Comparison of ENCODE assay signal across 20 cellular contexts in the genomic region with DNA sequence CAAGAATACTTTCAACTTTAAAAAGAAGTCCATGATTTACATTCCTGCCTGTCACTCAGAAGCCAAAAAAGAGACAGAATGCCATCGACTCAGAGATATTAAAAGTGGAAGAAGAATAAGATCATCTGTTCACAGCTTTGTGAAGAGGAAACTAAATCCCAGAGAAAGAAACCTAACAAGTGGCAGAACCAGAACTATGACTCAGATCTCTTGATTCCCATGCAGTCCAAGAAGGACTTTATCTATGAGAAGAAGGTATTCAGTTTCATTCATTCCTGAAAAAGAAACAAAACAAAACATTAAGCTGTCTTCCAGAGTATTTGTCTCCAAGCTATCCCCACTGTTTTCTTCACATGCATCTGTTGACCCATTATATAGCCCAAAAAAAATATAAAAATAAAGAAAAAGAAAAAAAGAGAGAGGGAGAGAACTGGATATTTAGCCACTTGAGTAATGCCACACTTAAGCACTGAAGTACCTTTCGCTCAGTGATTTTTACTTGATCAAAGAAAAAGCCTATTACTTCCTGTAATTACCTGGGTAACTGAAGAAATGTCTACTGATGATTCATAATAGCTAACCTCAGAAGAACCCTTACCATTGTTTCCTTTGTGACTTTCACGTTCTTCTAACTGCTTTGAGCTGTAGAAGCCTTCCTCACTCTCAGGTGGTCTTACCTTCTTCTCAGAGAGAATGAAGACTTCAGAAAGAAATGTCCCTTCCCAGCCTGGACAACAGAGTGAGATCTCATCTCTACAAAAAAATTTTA. TPM values are rescaled to one million over a fixed set of nuclear protein-coding genes. Genes with fewer than 3 reads are reported as not detected.
"Had no signal": no experiment of that assay in that cellular context is flagged by ENCODE, and none has a peak within 500 bp of the region (broad histone marks: within the 10 kb centered on the region; RNA-seq: fewer than 3 reads in every experiment).

No MANE protein-coding gene starts in this region.

- H3K4me3 ChIP-seq: breast epithelium, dorsolateral prefrontal cortex, smooth muscle cell, tibial nerve, vagina had no signal

- H3K36me3 Mint-ChIP-seq: immature natural killer cell had no signal

- ATAC-seq: esophagus mucosa, right cardiac atrium had no signal

- H3K9me3 Mint-ChIP-seq: activated CD4-positive, alpha-beta T cell treated with anti-CD3 and anti-CD28 coated beads, Interleukin-2, amount 10 ng/mL, durations not matched to agents 24 days and 14 days; activated T-helper 1 cell treated with anti-CD3 and anti-CD28 coated beads, Interleukin-12 subunit alpha, Interleukin-12 subunit beta, Interleukin-2, Interleukin-4 antibody, amounts not matched to agents 30 ng/mL and 10 ng/mL and 1 ng/mL, durations not matched to agents 14 hours and 24 hours and 36 hours; nephron had no signal

- H3K27ac Mint-ChIP-seq: activated CD4-positive, alpha-beta T cell treated with anti-CD3 and anti-CD28 coated beads, Interleukin-2, amount 10 ng/mL, durations not matched to agents 24 days and 14 days; activated T-helper 1 cell treated with anti-CD3 and anti-CD28 coated beads, Interleukin-12 subunit alpha, Interleukin-12 subunit beta, Interleukin-2, Interleukin-4 antibody, amounts not matched to agents 30 ng/mL and 10 ng/mL and 1 ng/mL, durations not matched to agents 14 hours and 24 hours and 36 hours; immature natural killer cell; nephron; progenitor cell of endocrine pancreas had no signal

- H3K27me3 Mint-ChIP-seq: activated CD4-positive, alpha-beta T cell treated with anti-CD3 and anti-CD28 coated beads, Interleukin-2, amount 10 ng/mL, durations not matched to agents 24 days and 14 days; activated naive CD8-positive, alpha-beta T cell had no signal

- DNase-seq: activated CD4-positive, alpha-beta T cell treated with anti-CD3 and anti-CD28 coated beads, Interleukin-2, amount 10 ng/mL, durations not matched to agents 24 days and 14 days; aorta; dorsolateral prefrontal cortex; glutamatergic neuron; immature natural killer cell; occipital lobe had no signal

- H3K4me1 ChIP-seq: breast epithelium, tibial nerve, vagina had no signal

- H3K9me3 ChIP-seq: breast epithelium, tibial nerve, vagina had no signal

- H3K4me3 Mint-ChIP-seq: activated CD4-positive, alpha-beta T cell treated with anti-CD3 and anti-CD28 coated beads, Interleukin-2, amount 10 ng/mL, durations not matched to agents 24 days and 14 days; activated naive CD8-positive, alpha-beta T cell; activated T-helper 1 cell treated with anti-CD3 and anti-CD28 coated beads, Interleukin-12 subunit alpha, Interleukin-12 subunit beta, Interleukin-2, Interleukin-4 antibody, amounts not matched to agents 30 ng/mL and 10 ng/mL and 1 ng/mL, durations not matched to agents 14 hours and 24 hours and 36 hours; immature natural killer cell; nephron had no signal

- H3K27ac ChIP-seq: breast epithelium, dorsolateral prefrontal cortex, tibial nerve, vagina, VCaP had no signal

- H3K36me3 ChIP-seq: breast epithelium, tibial nerve, vagina had no signal

- H3K27me3 ChIP-seq: breast epithelium, tibial nerve, vagina had no signal

- H3K4me1 Mint-ChIP-seq: activated CD4-positive, alpha-beta T cell treated with anti-CD3 and anti-CD28 coated beads, Interleukin-2, amount 10 ng/mL, durations not matched to agents 24 days and 14 days; immature natural killer cell; nephron had no signal

RNA-seq across cellular contexts. Expression of gene AKAIN1, which starts 17.7 kb away (rescaled TPM):
- total RNA-seq: activated CD4-positive, alpha-beta T cell treated with anti-CD3 and anti-CD28 coated beads, Interleukin-2, amount 10 ng/mL, durations not matched to agents 24 days and 14 days; activated T-helper 1 cell treated with anti-CD3 and anti-CD28 coated beads, Interleukin-12 subunit alpha, Interleukin-12 subunit beta, Interleukin-2, Interleukin-4 antibody, amounts not matched to agents 30 ng/mL and 10 ng/mL and 1 ng/mL, durations not matched to agents 14 hours and 24 hours and 36 hours; aorta; breast epithelium; esophagus mucosa; fibroblast of villous mesenchyme; lung microvascular endothelial cell; mucosa of gallbladder; progenitor cell of endocrine pancreas; right cardiac atrium; smooth muscle cell; tibial nerve; vagina had no signal
- polyA plus RNA-seq: aorta, immature natural killer cell, right cardiac atrium, smooth muscle cell had no signal
